ENCODE assay signal across 12 cellular contexts in the genomic region with DNA sequence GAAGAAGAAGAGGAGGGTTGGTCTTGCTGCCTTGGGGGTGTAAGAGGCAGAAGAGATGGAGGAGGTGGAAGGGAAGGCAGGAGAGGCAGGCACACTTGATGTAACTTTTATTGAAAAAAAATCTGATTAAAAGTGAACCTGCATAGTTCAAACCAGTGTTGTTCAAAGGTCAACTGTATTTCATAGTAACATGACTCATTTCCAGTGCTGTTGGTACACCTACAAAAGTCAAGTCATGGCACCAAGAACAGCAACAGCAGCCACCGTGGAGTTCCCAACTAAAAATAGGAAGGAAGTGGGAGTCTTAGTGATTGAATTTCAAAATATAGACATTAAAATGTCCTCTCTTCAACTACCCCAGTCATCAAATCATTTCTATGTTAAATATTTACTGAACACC.
A peak's percentile ranks its signal among the peaks of the same experiment; 100 is the strongest.
DNase-seq lines count a peak whose midpoint lies in the region; ATAC-seq and TF ChIP-seq lines count a peak whose summit lies in the region.
"Had no signal": no experiment of that assay in that cellular context is flagged by ENCODE, and none has a peak within 500 bp of the region (broad histone marks: within the 10 kb centered on the region; RNA-seq: fewer than 3 reads in every experiment).

No MANE protein-coding gene starts in this region.

- peak; percentile 46 to 50 for ATAC-seq in activated T-cell treated with anti-CD3 and anti-CD28 coated beads, Interleukin-2, amount 50 U/mL, for 4 hours
- peak; percentile 75 to 87 for ATAC-seq in stimulated activated naive B cell treated with anti-CD40 and anti-IgM and Interleukin-4, amounts not matched to agents 10 μg/mL and 1 μg/mL and 100 μg/mL, for 72 hours (replicated peaks)
- no peak for ATAC-seq in HG03175 (IDR thresholded peaks at IDR 0.05; ENCODE audit: unreplicated experiment)

- H3K27me3 Mint-ChIP-seq in activated T-cell treated with anti-CD3 and anti-CD28 coated beads, Interleukin-2, amount 50 U/mL, for 4 hours (ENCODE audit: low read depth): no peaks in the 10 kb centered on the region
- peaks cover 4 to 6% of the 10 kb centered on the region in 2 donors for H3K27me3 Mint-ChIP-seq in stimulated activated naive B cell treated with anti-CD40 and anti-IgM and Interleukin-4, amounts not matched to agents 10 μg/mL and 1 μg/mL and 100 μg/mL, for 72 hours
- no peaks in the 10 kb centered on the region for H3K27me3 Mint-ChIP-seq in endothelial cell (ENCODE audit: unreplicated experiment)

- H3K4me1 Mint-ChIP-seq in activated T-cell treated with anti-CD3 and anti-CD28 coated beads, Interleukin-2, amount 50 U/mL, for 4 hours (ENCODE audit: low read depth): peaks cover 14% of the 10 kb centered on the region
- H3K4me1 Mint-ChIP-seq in stimulated activated naive B cell treated with anti-CD40 and anti-IgM and Interleukin-4, amounts not matched to agents 10 μg/mL and 1 μg/mL and 100 μg/mL, for 72 hours: peaks cover 1 to 10% of the 10 kb centered on the region in 2 donors
- peaks cover 9% of the 10 kb centered on the region for H3K4me1 Mint-ChIP-seq in endothelial cell (ENCODE audit: unreplicated experiment)

- H3K4me3 Mint-ChIP-seq in activated T-cell treated with anti-CD3 and anti-CD28 coated beads, Interleukin-2, amount 50 U/mL, for 4 hours: no peak overlapping the region
- H3K4me3 Mint-ChIP-seq in stimulated activated naive B cell treated with anti-CD40 and anti-IgM and Interleukin-4, amounts not matched to agents 10 μg/mL and 1 μg/mL and 100 μg/mL, for 72 hours: no peak overlapping the region
- no peak overlapping the region for H3K4me3 Mint-ChIP-seq in endothelial cell (ENCODE audit: unreplicated experiment)

- TF ChIP-seq CTCF in endothelial cell (IDR thresholded peaks at IDR 0.05; ENCODE audit: unreplicated experiment): no peak

- no peak for DNase-seq in activated T-cell treated with anti-CD3 and anti-CD28 coated beads, Interleukin-2, amount 50 U/mL, for 4 hours
- DNase-seq in activated T-cell treated with anti-CD3 and anti-CD28 coated beads, Interleukin-2, amount 50 U/mL, for 1 hour: no peak
- DNase-seq in LoVo (ENCODE audit: low spot score) (peak; percentile 46), dermis blood vessel endothelial cell (peak; percentile 67), inferior parietal cortex (ENCODE audit: extremely low spot score) (no peak), endothelial cell (ENCODE audit: low spot score) (no peak)
- no peak for DNase-seq in stimulated activated naive B cell treated with anti-CD40 and anti-IgM and Interleukin-4, amounts not matched to agents 10 μg/mL and 1 μg/mL and 100 μg/mL, for 72 hours
- DNase-seq: activated CD8-positive, alpha-beta memory T cell treated with anti-CD3 and anti-CD28 coated beads, Interleukin-2, amount 50 U/mL, for 48 hours; NCI-H1048; substantia nigra; WERI-Rb-1 had no signal

- H3K9me3 Mint-ChIP-seq in activated T-cell treated with anti-CD3 and anti-CD28 coated beads, Interleukin-2, amount 50 U/mL, for 4 hours: no peaks in the 10 kb centered on the region
- H3K9me3 Mint-ChIP-seq in stimulated activated naive B cell treated with anti-CD40 and anti-IgM and Interleukin-4, amounts not matched to agents 10 μg/mL and 1 μg/mL and 100 μg/mL, for 72 hours: no peaks in the 10 kb centered on the region
- no peaks in the 10 kb centered on the region for H3K9me3 Mint-ChIP-seq in endothelial cell (ENCODE audit: unreplicated experiment)

- H3K36me3 Mint-ChIP-seq in activated T-cell treated with anti-CD3 and anti-CD28 coated beads, Interleukin-2, amount 50 U/mL, for 4 hours (ENCODE audit: insufficient read depth): no peaks in the 10 kb centered on the region
- H3K36me3 Mint-ChIP-seq in stimulated activated naive B cell treated with anti-CD40 and anti-IgM and Interleukin-4, amounts not matched to agents 10 μg/mL and 1 μg/mL and 100 μg/mL, for 72 hours: no peaks in the 10 kb centered on the region
- H3K36me3 Mint-ChIP-seq in endothelial cell (ENCODE audit: low read depth, unreplicated experiment): no peaks in the 10 kb centered on the region

- no peak overlapping the region for H3K27ac Mint-ChIP-seq in stimulated activated naive B cell treated with anti-CD40 and anti-IgM and Interleukin-4, amounts not matched to agents 10 μg/mL and 1 μg/mL and 100 μg/mL, for 72 hours
- H3K27ac Mint-ChIP-seq in endothelial cell (ENCODE audit: unreplicated experiment): no peak overlapping the region

Comparison
In these comparisons a context has a peak if more than half of its experiments do, and no peak if none do; other contexts are left out.
1. DNase-seq: peak in LoVo (single experiment) and dermis blood vessel endothelial cell (single experiment); none in activated T-cell treated with anti-CD3 and anti-CD28 coated beads, Interleukin-2, amount 50 U/mL, for 4 hours (single experiment), activated T-cell treated with anti-CD3 and anti-CD28 coated beads, Interleukin-2, amount 50 U/mL, for 1 hour (single experiment), stimulated activated naive B cell treated with anti-CD40 and anti-IgM and Interleukin-4, amounts not matched to agents 10 μg/mL and 1 μg/mL and 100 μg/mL, for 72 hours (single experiment), inferior parietal cortex (single experiment) and endothelial cell (single experiment).